Comparison of ENCODE assay signal across 2 cellular contexts in genomic region chr17:9324864-9325263, GRCh38.
TF ChIP-seq lines count a peak whose summit lies in the region.

No MANE protein-coding gene starts in this region.

TF ChIP-seq in IMR-90, 13 proteins besides CTCF, POLR2A, EP300 and RAD21:
- TF ChIP-seq BHLHE40 (IDR thresholded peaks at IDR 0.05; ENCODE audit: low read depth, low read length): no peak
- TF ChIP-seq RCOR1 (IDR thresholded peaks at IDR 0.05; ENCODE audit: insufficient replicate concordance, low read length): no peak
- no peak for TF ChIP-seq FOS (IDR thresholded peaks at IDR 0.05; ENCODE audit: low read depth, low read length)
- TF ChIP-seq, protein P1, sequence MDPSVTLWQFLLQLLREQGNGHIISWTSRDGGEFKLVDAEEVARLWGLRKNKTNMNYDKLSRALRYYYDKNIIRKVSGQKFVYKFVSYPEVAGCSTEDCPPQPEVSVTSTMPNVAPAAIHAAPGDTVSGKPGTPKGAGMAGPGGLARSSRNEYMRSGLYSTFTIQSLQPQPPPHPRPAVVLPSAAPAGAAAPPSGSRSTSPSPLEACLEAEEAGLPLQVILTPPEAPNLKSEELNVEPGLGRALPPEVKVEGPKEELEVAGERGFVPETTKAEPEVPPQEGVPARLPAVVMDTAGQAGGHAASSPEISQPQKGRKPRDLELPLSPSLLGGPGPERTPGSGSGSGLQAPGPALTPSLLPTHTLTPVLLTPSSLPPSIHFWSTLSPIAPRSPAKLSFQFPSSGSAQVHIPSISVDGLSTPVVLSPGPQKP (IDR thresholded peaks at IDR 0.05; ENCODE audit: borderline replicate concordance, low read depth, low read length): no peak

TF ChIP-seq in HepG2, 621 proteins besides CTCF, POLR2A, EP300 and RAD21 (continues in another document):
- no peak for TF ChIP-seq MXD1 (CRISPR knock-in tag; IDR thresholded peaks at IDR 0.05)
- TF ChIP-seq, protein P2, sequence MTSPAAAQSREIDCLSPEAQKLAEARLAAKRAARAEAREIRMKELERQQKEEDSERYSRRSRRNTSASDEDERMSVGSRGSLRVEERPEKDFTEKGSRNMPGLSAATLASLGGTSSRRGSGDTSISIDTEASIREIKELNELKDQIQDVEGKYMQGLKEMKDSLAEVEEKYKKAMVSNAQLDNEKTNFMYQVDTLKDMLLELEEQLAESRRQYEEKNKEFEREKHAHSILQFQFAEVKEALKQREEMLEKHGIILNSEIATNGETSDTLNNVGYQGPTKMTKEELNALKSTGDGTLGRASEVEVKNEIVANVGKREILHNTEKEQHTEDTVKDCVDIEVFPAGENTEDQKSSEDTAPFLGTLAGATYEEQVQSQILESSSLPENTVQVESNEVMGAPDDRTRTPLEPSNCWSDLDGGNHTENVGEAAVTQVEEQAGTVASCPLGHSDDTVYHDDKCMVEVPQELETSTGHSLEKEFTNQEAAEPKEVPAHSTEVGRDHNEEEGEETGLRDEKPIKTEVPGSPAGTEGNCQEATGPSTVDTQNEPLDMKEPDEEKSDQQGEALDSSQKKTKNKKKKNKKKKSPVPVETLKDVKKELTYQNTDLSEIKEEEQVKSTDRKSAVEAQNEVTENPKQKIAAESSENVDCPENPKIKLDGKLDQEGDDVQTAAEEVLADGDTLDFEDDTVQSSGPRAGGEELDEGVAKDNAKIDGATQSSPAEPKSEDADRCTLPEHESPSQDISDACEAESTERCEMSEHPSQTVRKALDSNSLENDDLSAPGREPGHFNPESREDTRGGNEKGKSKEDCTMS (CRISPR knock-in tag; conservative IDR thresholded peaks at IDR 0.05): no peak
- no peak for TF ChIP-seq ZFP36L2 (CRISPR knock-in tag; IDR thresholded peaks at IDR 0.05)
- TF ChIP-seq SP2 (CRISPR knock-in tag; IDR thresholded peaks at IDR 0.05): no peak
- no peak for TF ChIP-seq POGZ (CRISPR knock-in tag; IDR thresholded peaks at IDR 0.05)
- TF ChIP-seq ZNF260 (CRISPR knock-in tag; IDR thresholded peaks at IDR 0.05; ENCODE audit: borderline replicate concordance, low read depth): no peak
- TF ChIP-seq ZNF460 (CRISPR knock-in tag; IDR thresholded peaks at IDR 0.05; ENCODE audit: borderline replicate concordance): no peak
- TF ChIP-seq ZNF292 (CRISPR knock-in tag; IDR thresholded peaks at IDR 0.05; ENCODE audit: borderline replicate concordance, low read depth): no peak
- no peak for TF ChIP-seq FOSL1 (CRISPR knock-in tag; IDR thresholded peaks at IDR 0.05; ENCODE audit: borderline replicate concordance)
- TF ChIP-seq ATF7-NPFF (CRISPR knock-in tag; IDR thresholded peaks at IDR 0.05; ENCODE audit: low read depth): no peak
- TF ChIP-seq ZNF432 (CRISPR knock-in tag; IDR thresholded peaks at IDR 0.05; ENCODE audit: borderline replicate concordance): no peak
- peak; percentile 58; the same call in 1 of the 2 replicates for TF ChIP-seq TFAP4 (IDR thresholded peaks at IDR 0.05; ENCODE audit: borderline replicate concordance, low read depth)
- no peak for TF ChIP-seq ZNF589 (CRISPR knock-in tag; conservative IDR thresholded peaks at IDR 0.05)
- TF ChIP-seq ZNF224 (CRISPR knock-in tag; IDR thresholded peaks at IDR 0.05): no peak
- no peak for TF ChIP-seq LCORL (IDR thresholded peaks at IDR 0.05)
- no peak for TF ChIP-seq LCORL (CRISPR knock-in tag; IDR thresholded peaks at IDR 0.05)
- TF ChIP-seq EEA1 (CRISPR knock-in tag; IDR thresholded peaks at IDR 0.05; ENCODE audit: borderline replicate concordance): no peak
- TF ChIP-seq, protein P3, sequence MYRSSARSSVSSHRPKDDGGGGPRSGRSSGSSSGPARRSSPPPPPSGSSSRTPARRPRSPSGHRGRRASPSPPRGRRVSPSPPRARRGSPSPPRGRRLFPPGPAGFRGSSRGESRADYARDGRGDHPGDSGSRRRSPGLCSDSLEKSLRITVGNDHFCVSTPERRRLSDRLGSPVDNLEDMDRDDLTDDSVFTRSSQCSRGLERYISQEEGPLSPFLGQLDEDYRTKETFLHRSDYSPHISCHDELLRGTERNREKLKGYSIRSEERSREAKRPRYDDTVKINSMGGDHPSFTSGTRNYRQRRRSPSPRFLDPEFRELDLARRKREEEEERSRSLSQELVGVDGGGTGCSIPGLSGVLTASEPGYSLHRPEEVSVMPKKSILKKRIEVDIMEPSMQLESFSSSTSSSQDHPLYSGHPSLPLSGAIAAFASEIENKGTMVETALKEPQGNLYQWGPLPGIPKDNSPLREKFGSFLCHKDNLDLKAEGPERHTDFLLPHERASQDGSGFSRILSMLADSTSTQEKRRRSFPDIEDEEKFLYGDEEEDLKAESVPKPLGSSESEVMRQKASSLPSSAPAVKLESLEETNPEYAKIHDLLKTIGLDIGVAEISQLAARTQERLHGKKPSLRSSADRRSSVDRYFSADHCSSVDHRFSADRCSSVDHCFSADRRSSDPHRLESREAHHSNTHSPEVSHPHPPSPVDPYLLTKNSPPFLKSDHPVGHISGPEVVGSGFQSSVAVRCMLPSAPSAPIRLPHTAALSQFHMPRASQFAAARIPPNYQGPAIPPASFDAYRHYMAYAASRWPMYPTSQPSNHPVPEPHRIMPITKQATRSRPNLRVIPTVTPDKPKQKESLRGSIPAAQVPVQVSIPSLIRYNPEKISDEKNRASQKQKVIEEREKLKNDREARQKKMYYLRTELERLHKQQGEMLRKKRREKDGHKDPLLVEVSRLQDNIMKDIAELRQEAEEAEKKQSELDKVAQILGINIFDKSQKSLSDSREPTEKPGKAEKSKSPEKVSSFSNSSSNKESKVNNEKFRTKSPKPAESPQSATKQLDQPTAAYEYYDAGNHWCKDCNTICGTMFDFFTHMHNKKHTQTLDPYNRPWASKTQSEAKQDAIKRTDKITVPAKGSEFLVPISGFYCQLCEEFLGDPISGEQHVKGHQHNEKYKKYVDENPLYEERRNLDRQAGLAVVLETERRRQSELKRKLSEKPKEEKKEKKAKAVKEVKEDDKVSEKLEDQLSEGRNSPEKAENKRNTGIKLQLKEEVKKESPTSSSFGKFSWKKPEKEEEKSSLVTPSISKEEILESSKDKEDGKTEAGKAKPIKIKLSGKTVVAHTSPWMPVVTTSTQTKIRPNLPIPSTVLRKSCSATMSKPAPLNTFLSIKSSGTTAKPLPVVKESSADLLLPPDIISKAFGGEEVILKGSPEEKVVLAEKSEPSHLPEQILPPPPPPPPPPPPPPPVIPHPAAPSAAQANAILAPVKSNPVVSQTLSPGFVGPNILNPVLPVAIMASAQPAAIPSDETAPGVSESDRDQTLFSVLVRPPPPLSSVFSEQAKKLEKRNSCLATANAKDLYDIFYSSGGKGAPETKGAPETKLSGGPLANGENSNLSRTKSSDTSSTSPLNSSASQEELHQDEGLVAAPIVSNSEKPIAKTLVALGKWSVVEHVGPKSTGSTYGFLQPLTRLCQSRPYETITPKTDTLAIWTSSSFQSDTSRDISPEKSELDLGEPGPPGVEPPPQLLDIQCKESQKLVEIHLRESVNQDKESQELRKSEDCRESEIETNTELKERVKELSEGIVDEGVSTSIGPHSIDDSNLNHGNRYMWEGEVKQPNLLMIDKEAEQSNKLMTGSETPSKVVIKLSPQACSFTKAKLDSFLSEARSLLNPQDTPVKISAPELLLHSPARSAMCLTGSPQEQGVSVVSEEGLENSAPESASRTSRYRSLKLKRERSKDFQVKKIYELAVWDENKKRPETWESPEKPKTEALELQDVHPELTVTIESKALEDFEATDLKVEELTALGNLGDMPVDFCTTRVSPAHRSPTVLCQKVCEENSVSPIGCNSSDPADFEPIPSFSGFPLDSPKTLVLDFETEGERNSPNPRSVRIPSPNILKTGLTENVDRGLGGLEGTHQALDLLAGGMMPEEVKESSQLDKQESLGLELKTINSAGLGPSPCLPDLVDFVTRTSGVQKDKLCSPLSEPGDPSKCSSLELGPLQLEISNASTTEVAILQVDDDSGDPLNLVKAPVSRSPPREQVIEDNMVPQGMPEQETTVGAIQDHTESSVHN (CRISPR knock-in tag; IDR thresholded peaks at IDR 0.05): no peak
- TF ChIP-seq, protein P4, sequence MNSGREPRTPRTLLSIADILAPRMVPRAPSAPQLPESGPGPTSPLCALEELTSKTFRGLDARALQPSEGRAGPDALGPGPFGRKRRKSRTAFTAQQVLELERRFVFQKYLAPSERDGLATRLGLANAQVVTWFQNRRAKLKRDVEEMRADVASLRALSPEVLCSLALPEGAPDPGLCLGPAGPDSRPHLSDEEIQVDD (CRISPR knock-in tag; IDR thresholded peaks at IDR 0.05; ENCODE audit: borderline replicate concordance): no peak
- TF ChIP-seq, protein P5, sequence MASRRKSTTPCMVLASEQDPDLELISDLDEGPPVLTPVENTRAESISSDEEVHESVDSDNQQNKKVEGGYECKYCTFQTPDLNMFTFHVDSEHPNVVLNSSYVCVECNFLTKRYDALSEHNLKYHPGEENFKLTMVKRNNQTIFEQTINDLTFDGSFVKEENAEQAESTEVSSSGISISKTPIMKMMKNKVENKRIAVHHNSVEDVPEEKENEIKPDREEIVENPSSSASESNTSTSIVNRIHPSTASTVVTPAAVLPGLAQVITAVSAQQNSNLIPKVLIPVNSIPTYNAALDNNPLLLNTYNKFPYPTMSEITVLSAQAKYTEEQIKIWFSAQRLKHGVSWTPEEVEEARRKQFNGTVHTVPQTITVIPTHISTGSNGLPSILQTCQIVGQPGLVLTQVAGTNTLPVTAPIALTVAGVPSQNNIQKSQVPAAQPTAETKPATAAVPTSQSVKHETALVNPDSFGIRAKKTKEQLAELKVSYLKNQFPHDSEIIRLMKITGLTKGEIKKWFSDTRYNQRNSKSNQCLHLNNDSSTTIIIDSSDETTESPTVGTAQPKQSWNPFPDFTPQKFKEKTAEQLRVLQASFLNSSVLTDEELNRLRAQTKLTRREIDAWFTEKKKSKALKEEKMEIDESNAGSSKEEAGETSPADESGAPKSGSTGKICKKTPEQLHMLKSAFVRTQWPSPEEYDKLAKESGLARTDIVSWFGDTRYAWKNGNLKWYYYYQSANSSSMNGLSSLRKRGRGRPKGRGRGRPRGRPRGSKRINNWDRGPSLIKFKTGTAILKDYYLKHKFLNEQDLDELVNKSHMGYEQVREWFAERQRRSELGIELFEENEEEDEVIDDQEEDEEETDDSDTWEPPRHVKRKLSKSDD (CRISPR knock-in tag; IDR thresholded peaks at IDR 0.05; ENCODE audit: low read depth): no peak
- TF ChIP-seq ARNT2 (CRISPR knock-in tag; IDR thresholded peaks at IDR 0.05; ENCODE audit: low read depth): no peak
- TF ChIP-seq MAZ (IDR thresholded peaks at IDR 0.05; ENCODE audit: borderline replicate concordance, low read depth, low read length): no peak
- no peak for TF ChIP-seq MAZ (CRISPR knock-in tag; IDR thresholded peaks at IDR 0.05; ENCODE audit: low read depth)
- TF ChIP-seq ZSCAN22 (CRISPR knock-in tag; IDR thresholded peaks at IDR 0.05): no peak
- no peak for TF ChIP-seq KLF11 (CRISPR knock-in tag; IDR thresholded peaks at IDR 0.05)
- no peak for TF ChIP-seq ARID2 (CRISPR knock-in tag; IDR thresholded peaks at IDR 0.05; ENCODE audit: borderline replicate concordance)
- no peak for TF ChIP-seq NFE2 (CRISPR knock-in tag; IDR thresholded peaks at IDR 0.05)
- TF ChIP-seq RFX5 (IDR thresholded peaks at IDR 0.05; ENCODE audit: low read depth, low read length): peak; percentile 95
- no peak for TF ChIP-seq ELF4 (CRISPR knock-in tag; IDR thresholded peaks at IDR 0.05; ENCODE audit: borderline replicate concordance)
- TF ChIP-seq NFE2L2 (IDR thresholded peaks at IDR 0.05; ENCODE audit: low read length): no peak
- TF ChIP-seq FOXP1 (IDR thresholded peaks at IDR 0.05): peak; percentile 21; the same call in 1 of the 2 replicates
- TF ChIP-seq FOXP1 (CRISPR knock-in tag; IDR thresholded peaks at IDR 0.05): peak; percentile 77
- no peak for TF ChIP-seq CCAR2 (optimal IDR thresholded peaks at IDR 0.05; ENCODE audit: low read depth, low read length)
- no peak for TF ChIP-seq NCOA5 (CRISPR knock-in tag; IDR thresholded peaks at IDR 0.05)
- TF ChIP-seq NFYC (CRISPR knock-in tag; IDR thresholded peaks at IDR 0.05): no peak
- no peak for TF ChIP-seq ELK4 (CRISPR knock-in tag; IDR thresholded peaks at IDR 0.05; ENCODE audit: borderline replicate concordance)
- no peak for TF ChIP-seq TEAD2 (CRISPR knock-in tag; IDR thresholded peaks at IDR 0.05)
- no peak for TF ChIP-seq ZBTB38 (CRISPR knock-in tag; IDR thresholded peaks at IDR 0.05)
- no peak for TF ChIP-seq MTF2 (CRISPR knock-in tag; IDR thresholded peaks at IDR 0.05; ENCODE audit: borderline replicate concordance)
- TF ChIP-seq HHEX (CRISPR knock-in tag; IDR thresholded peaks at IDR 0.05): no peak
- TF ChIP-seq SP1 (IDR thresholded peaks at IDR 0.05): no peak
- TF ChIP-seq SP1 (CRISPR knock-in tag; IDR thresholded peaks at IDR 0.05): no peak
- TF ChIP-seq, protein P6, sequence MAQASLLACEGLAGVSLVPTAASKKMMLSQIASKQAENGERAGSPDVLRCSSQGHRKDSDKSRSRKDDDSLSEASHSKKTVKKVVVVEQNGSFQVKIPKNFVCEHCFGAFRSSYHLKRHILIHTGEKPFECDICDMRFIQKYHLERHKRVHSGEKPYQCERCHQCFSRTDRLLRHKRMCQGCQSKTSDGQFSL (CRISPR knock-in tag; IDR thresholded peaks at IDR 0.05): no peak
- no peak for TF ChIP-seq MTERF4 (CRISPR knock-in tag; IDR thresholded peaks at IDR 0.05)
- no peak for TF ChIP-seq KLF16 (CRISPR knock-in tag; IDR thresholded peaks at IDR 0.05)
- no peak for TF ChIP-seq ZNF326 (CRISPR knock-in tag; IDR thresholded peaks at IDR 0.05; ENCODE audit: borderline replicate concordance)
- TF ChIP-seq NAIF1 (CRISPR knock-in tag; IDR thresholded peaks at IDR 0.05; ENCODE audit: borderline replicate concordance): no peak
- peak; percentile 69 for TF ChIP-seq FOXO1 (CRISPR knock-in tag; IDR thresholded peaks at IDR 0.05)
- no peak for TF ChIP-seq PPARG (CRISPR knock-in tag; conservative IDR thresholded peaks at IDR 0.05)
